In the genomic region with DNA sequence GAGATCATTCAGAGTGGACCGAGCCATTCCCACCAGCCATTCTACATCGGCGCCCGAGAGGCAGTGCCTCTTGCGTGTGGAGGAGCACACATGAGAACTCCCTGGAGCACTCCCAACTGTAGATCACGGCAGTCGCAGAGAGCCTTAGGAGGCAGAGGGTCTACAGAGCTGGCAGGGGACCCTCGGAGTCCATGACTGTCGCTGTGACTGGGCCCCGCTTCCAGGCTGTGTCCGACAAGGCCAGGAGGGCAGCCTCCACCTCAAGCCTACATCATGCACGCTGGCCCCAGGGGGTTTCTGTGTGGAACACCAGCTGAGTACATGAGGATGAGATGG, we compare ENCODE assay signal across 30 cellular contexts.
A peak's percentile ranks its signal among the peaks of the same experiment; 100 is the strongest.
DNase-seq lines count a peak whose midpoint lies in the region; ATAC-seq and TF ChIP-seq lines count a peak whose summit lies in the region.
"Had no signal": no experiment of that assay in that cellular context is flagged by ENCODE, and none has a peak within 500 bp of the region (broad histone marks: within the 10 kb centered on the region; RNA-seq: fewer than 3 reads in every experiment).

No MANE protein-coding gene starts in this region.

- ATAC-seq in heart right ventricle = no peak
- ATAC-seq: mucosa of descending colon, sciatic nerve, WTC11 had no signal

- no peaks in the 10 kb centered on the region for H4K20me1 ChIP-seq in neural progenitor cell (ENCODE audit: low read depth)

- H3K4me3 ChIP-seq in heart right ventricle (no peak overlapping the region), esophagus squamous epithelium (no peak overlapping the region), neural progenitor cell (no peak overlapping the region), tibial nerve (no peak overlapping the region), coronary artery (no peak overlapping the region)
- H3K4me3 ChIP-seq: colonic mucosa, mucosa of descending colon, Peyer's patch, SJCRH30 had no signal

- TF ChIP-seq POLR2A in esophagus squamous epithelium (IDR thresholded peaks at IDR 0.05) (no peak), tibial nerve (IDR thresholded peaks at IDR 0.05) (no peak)

- no peak overlapping the region for H3K4me3 Mint-ChIP-seq in neural progenitor cell
- H3K4me3 Mint-ChIP-seq: activated CD4-positive, alpha-beta T cell treated with anti-CD3 and anti-CD28 coated beads, Interleukin-2, amount 10 ng/mL, durations not matched to agents 24 days and 14 days; activated naive CD4-positive, alpha-beta T cell treated with anti-CD3 and anti-CD28 coated beads, Interleukin-2, amount 50 U/mL, for 24 hours; WTC11 had no signal

- H3K27ac ChIP-seq in heart right ventricle (peak overlapping the region in 8 of 10 donors; percentile 13 to 82 (median 79)), esophagus squamous epithelium (peak overlapping the region in 3 of 4 donors; percentile 38 to 77 (median 68)), neural progenitor cell (no peak overlapping the region), tibial nerve (peak overlapping the region in 3 of 4 donors; percentile 38 to 80 (median 78)), coronary artery (peak overlapping the region in 1 of 2 donors; percentile 69)
- H3K27ac ChIP-seq: C4-2B, colonic mucosa, SJCRH30 had no signal

- H3K27me3 ChIP-seq in heart right ventricle (no peaks in the 10 kb centered on the region), esophagus squamous epithelium (no peaks in the 10 kb centered on the region), neural progenitor cell (no peaks in the 10 kb centered on the region), tibial nerve (no peaks in the 10 kb centered on the region)
- H3K27me3 ChIP-seq: colonic mucosa, Peyer's patch, SJCRH30 had no signal

- H3K4me1 ChIP-seq in heart right ventricle (peaks cover 20 to 45% (median 30%) of the 10 kb centered on the region in 9 donors), esophagus squamous epithelium (peaks cover 10 to 40% (median 10%) of the 10 kb centered on the region in 3 donors), neural progenitor cell (no peaks in the 10 kb centered on the region), tibial nerve (peaks cover 0 to 46% (median 26%) of the 10 kb centered on the region in 4 donors)
- H3K4me1 ChIP-seq: colonic mucosa had no signal

- DNase-seq in heart right ventricle (no peak), cardiac septum (ENCODE audit: low spot score) (no peak), esophagus squamous epithelium (lab: John Stamatoyannopoulos, UW) (no peak), neural progenitor cell (ENCODE audit: low spot score) (no peak), tibial nerve (ENCODE audit: low spot score in 2 of 2) (no peak), NCI-H748 treated with DMSO at 0.1 percent for 48 hours (lab: John Stamatoyannopoulos, UW) (no peak), C1 segment of cervical spinal cord (lab: John Stamatoyannopoulos, UW) (no peak), coronary artery (ENCODE audit: low spot score) (no peak)
- DNase-seq: 8988T; activated CD4-positive, alpha-beta T cell treated with anti-CD3 and anti-CD28 coated beads, Interleukin-2, amount 10 ng/mL, durations not matched to agents 24 days and 14 days; anterior cingulate cortex; colonic mucosa; DND-41; effector memory CD4-positive, alpha-beta T cell; GF-D8; islet precursor cell; mammary epithelial cell; mucosa of descending colon; NCI-H146; NCI-H2107; NCI-H345; NCI-H774; SJCRH30; stimulated activated CD4-positive, alpha-beta T cell treated with anti-CD3 and anti-CD28 coated beads, Interleukin-15, amount 100 ng/mL, for 24 hours; stimulated activated CD4-positive, alpha-beta T cell treated with anti-CD3 and anti-CD28 coated beads, Interleukin-4, amount 100 ng/mL, for 4 hours had no signal

- no peak overlapping the region for H3K4me2 ChIP-seq in neural progenitor cell

- H3K36me3 ChIP-seq in heart right ventricle (no peaks in the 10 kb centered on the region), esophagus squamous epithelium (no peaks in the 10 kb centered on the region), neural progenitor cell (no peaks in the 10 kb centered on the region), tibial nerve (no peaks in the 10 kb centered on the region)
- H3K36me3 ChIP-seq: colonic mucosa, Peyer's patch, SJCRH30 had no signal

- H2AFZ ChIP-seq in neural progenitor cell (replicated peaks) = no peak overlapping the region

- H3K9ac ChIP-seq in neural progenitor cell = no peak overlapping the region

- H3K9me3 ChIP-seq in heart right ventricle = peaks cover 0 to 4% (median 0%) of the 10 kb centered on the region in 11 donors
- H3K9me3 ChIP-seq in esophagus squamous epithelium = no peaks in the 10 kb centered on the region
- H3K9me3 ChIP-seq in neural progenitor cell (ENCODE audit: low read depth) = no peaks in the 10 kb centered on the region
- no peaks in the 10 kb centered on the region for H3K9me3 ChIP-seq in tibial nerve
- H3K9me3 ChIP-seq: colonic mucosa, mucosa of descending colon, Peyer's patch, SJCRH30 had no signal

- peaks cover 2% of the 10 kb centered on the region for H3K36me3 Mint-ChIP-seq in neural progenitor cell
- H3K36me3 Mint-ChIP-seq: activated naive CD4-positive, alpha-beta T cell treated with anti-CD3 and anti-CD28 coated beads, Interleukin-2, amount 50 U/mL, for 24 hours had no signal

- peaks cover 16% of the 10 kb centered on the region for H3K27me3 Mint-ChIP-seq in neural progenitor cell (ENCODE audit: insufficient read depth, low read depth)
- H3K27me3 Mint-ChIP-seq: activated naive CD4-positive, alpha-beta T cell treated with anti-CD3 and anti-CD28 coated beads, Interleukin-2, amount 50 U/mL, for 24 hours had no signal

- peak overlapping the region; percentile 78 for H3K27ac Mint-ChIP-seq in neural progenitor cell
- H3K27ac Mint-ChIP-seq: activated CD4-positive, alpha-beta T cell treated with anti-CD3 and anti-CD28 coated beads, Interleukin-2, amount 10 ng/mL, durations not matched to agents 24 days and 14 days; activated naive CD4-positive, alpha-beta T cell treated with anti-CD3 and anti-CD28 coated beads, Interleukin-2, amount 50 U/mL, for 24 hours; WTC11 had no signal

- TF ChIP-seq EP300 in tibial nerve (IDR thresholded peaks at IDR 0.05) = no peak

- no peaks in the 10 kb centered on the region for H3K79me2 ChIP-seq in neural progenitor cell (ENCODE audit: low read depth)

- H3K9me3 Mint-ChIP-seq in neural progenitor cell = peaks cover 5% of the 10 kb centered on the region
- H3K9me3 Mint-ChIP-seq: activated naive CD4-positive, alpha-beta T cell treated with anti-CD3 and anti-CD28 coated beads, Interleukin-2, amount 50 U/mL, for 24 hours had no signal

- WGBS in heart right ventricle, 2 donors = 93 to 98% methylated on average over 12 of the region's 12 CpGs
- WGBS in esophagus squamous epithelium, 2 donors = 95% methylated on average over 5 of the region's 12 CpGs; no CpG with 5 or more reads in 1 of the 2 donors
- 94 to 99% methylated on average over 11 to 12 of the region's 12 CpGs for WGBS in tibial nerve, 2 donors

- no peaks in the 10 kb centered on the region for H3F3A ChIP-seq in neural progenitor cell (ENCODE audit: low read depth)

- intact Hi-C loops in heart right ventricle (cut with DNase I) (loop anchor here in 3 of 10 donors (2.0 to 5.0 kb wide), 4 partner anchors 28 to 164 kb away; no protein-coding TSS in a partner anchor), cardiac septum (cut with DNase I) (loop anchor here (5.0 kb wide), 1 partner anchor 74 kb away; no protein-coding TSS in a partner anchor), esophagus squamous epithelium (cut with DNase I) (no loop called here)

- H3K4me1 Mint-ChIP-seq in neural progenitor cell = peaks cover 37% of the 10 kb centered on the region
- H3K4me1 Mint-ChIP-seq: activated naive CD4-positive, alpha-beta T cell treated with anti-CD3 and anti-CD28 coated beads, Interleukin-2, amount 50 U/mL, for 24 hours had no signal

- no peak for TF ChIP-seq CTCF in heart right ventricle (IDR thresholded peaks at IDR 0.05)
- TF ChIP-seq CTCF in esophagus squamous epithelium (IDR thresholded peaks at IDR 0.05) = no peak
- no peak for TF ChIP-seq CTCF in neural progenitor cell (IDR thresholded peaks at IDR 0.05)
- TF ChIP-seq CTCF in tibial nerve (IDR thresholded peaks at IDR 0.05) = no peak
- TF ChIP-seq CTCF in coronary artery (IDR thresholded peaks at IDR 0.05) = no peak
